ENCODE assay signal across 12 cellular contexts in genomic region chr5:143646961-143647360, GRCh38.
A peak's percentile ranks its signal among the peaks of the same experiment; 100 is the strongest.
DNase-seq lines count a peak whose midpoint lies in the region; ATAC-seq and TF ChIP-seq lines count a peak whose summit lies in the region.
"Had no signal": no experiment of that assay in that cellular context is flagged by ENCODE, and none has a peak within 500 bp of the region (broad histone marks: within the 10 kb centered on the region; RNA-seq: fewer than 3 reads in every experiment).

No MANE protein-coding gene starts in this region.

- H2BK5ac ChIP-seq in IMR-90 (ENCODE audit: low read depth, low read length, poor library complexity, severe bottlenecking) = peak overlapping the region; percentile 47

- CTCF ChIA-PET in Calu3 (lab: Charles Lee) (interaction anchor here (1.6 kb wide), 1 partner anchor 10 kb away, joined by 4 read pairs; no protein-coding TSS in a partner anchor), IMR-90 (lab: Yijun Ruan, JAX) (no interaction called here)

- no peak overlapping the region for H2AFZ ChIP-seq in IMR-90 (replicated peaks; ENCODE audit: low read length, poor library complexity)

- peak overlapping the region; percentile 27 to 36; a peak in 2 of 4 replicates for H4K8ac ChIP-seq in IMR-90 (ENCODE audit: low read depth in 2 of 2, low read length in 2 of 2)

- in situ Hi-C loops in IMR-90 (cut with MboI; ENCODE audit: low sequenced_read_pairs) = no loop called here

- no peak overlapping the region for H3K4me3 ChIP-seq in IMR-90 (ENCODE audit: insufficient read depth, low read depth, low read length)
- H3K4me3 ChIP-seq in mucosa of descending colon = no peak overlapping the region
- H3K4me3 ChIP-seq: SK-N-MC had no signal

- H3K23ac ChIP-seq in IMR-90 (ENCODE audit: low read depth, low read length) = peak overlapping the region; percentile 71; the same call in 1 of the 2 replicates

- peak overlapping the region; percentile 44; the same call in 1 of the 2 replicates for H3K4me2 ChIP-seq in IMR-90 (ENCODE audit: low read depth, low read length)

- H3K4ac ChIP-seq in IMR-90 (ENCODE audit: low read depth, low read length) = peak overlapping the region; percentile 44

- no peak overlapping the region for H2AK5ac ChIP-seq in IMR-90 (ENCODE audit: low read depth, low read length)

- H3K4me1 ChIP-seq in IMR-90 (ENCODE audit: control insufficient read depth, insufficient read depth, low read length) = peaks cover 15% of the 10 kb centered on the region
- no peaks in the 10 kb centered on the region for H3K4me1 ChIP-seq in mucosa of descending colon (ENCODE audit: low read depth)

- no peaks in the 10 kb centered on the region for H3K27me3 Mint-ChIP-seq in Calu3 (ENCODE audit: unreplicated experiment)
- peaks cover 4% of the 10 kb centered on the region for H3K27me3 Mint-ChIP-seq in nephron (ENCODE audit: low read depth)
- H3K27me3 Mint-ChIP-seq in stimulated activated naive CD8-positive, alpha-beta T cell treated with anti-CD3 and anti-CD28 coated beads, Interleukin-15, amount 100 ng/mL, for 72 hours = no peaks in the 10 kb centered on the region

- H4K20me1 ChIP-seq in IMR-90 (ENCODE audit: insufficient read depth, low read length) = no peaks in the 10 kb centered on the region

- peak overlapping the region; percentile 84; the same call in 1 of the 2 replicates for H4K91ac ChIP-seq in IMR-90 (ENCODE audit: insufficient read depth, low read depth, low read length)

- TF ChIP-seq RAD21 in IMR-90 (IDR thresholded peaks at IDR 0.05; ENCODE audit: low read length) = no peak

- no peak for TF ChIP-seq POLR2A in IMR-90 (IDR thresholded peaks at IDR 0.05; ENCODE audit: low read depth, low read length)

- H4K5ac ChIP-seq in IMR-90 (ENCODE audit: low read depth, low read length) = peak overlapping the region; percentile 9; the same call in 1 of the 2 replicates

- POLR2A ChIA-PET in IMR-90 (lab: Charles Lee; ENCODE audit: unreplicated experiment) = no interaction called here

- BruUV-seq in Calu3 (replicated peaks; lab: Mats Ljungman, UMichigan) (no TSS peak), IMR-90 (replicated peaks; lab: Mats Ljungman, UMichigan) (no TSS peak)

- H3K79me1 ChIP-seq in IMR-90 (ENCODE audit: low read depth in 1 of 2, low read length in 2 of 2) = no peaks in the 10 kb centered on the region

- H3K4me1 Mint-ChIP-seq in Calu3 (ENCODE audit: low read depth, unreplicated experiment) (peaks cover 12% of the 10 kb centered on the region), nephron (peaks cover 68% of the 10 kb centered on the region)
- peaks cover 3% of the 10 kb centered on the region for H3K4me1 Mint-ChIP-seq in stimulated activated naive CD8-positive, alpha-beta T cell treated with anti-CD3 and anti-CD28 coated beads, Interleukin-15, amount 100 ng/mL, for 72 hours
- H3K4me1 Mint-ChIP-seq: T-cell had no signal

- H3K14ac ChIP-seq in IMR-90 (replicated peaks; ENCODE audit: low read depth, low read length) = peak overlapping the region; percentile 66; the same call in 1 of the 2 replicates

- H3K27ac Mint-ChIP-seq in Calu3 (ENCODE audit: unreplicated experiment) = peak overlapping the region; percentile 31
- peak overlapping the region in 2 of 3 experiments; percentile 25 to 46 for H3K27ac Mint-ChIP-seq in nephron
- H3K27ac Mint-ChIP-seq in stimulated activated naive CD8-positive, alpha-beta T cell treated with anti-CD3 and anti-CD28 coated beads, Interleukin-15, amount 100 ng/mL, for 72 hours = no peak overlapping the region
- H3K27ac Mint-ChIP-seq: T-cell had no signal

- DNase-seq in Calu3 = no peak
- DNase-seq in IMR-90 = peak; percentile 21
- DNase-seq in NCI-H774 (lab: John Stamatoyannopoulos, UW) = peak; percentile 54
- no peak for DNase-seq in stimulated activated naive CD8-positive, alpha-beta T cell treated with anti-CD3 and anti-CD28 coated beads, Interleukin-15, amount 100 ng/mL, for 72 hours
- no peak for DNase-seq in DMS153 treated with DMSO at 0.1 percent for 48 hours (lab: John Stamatoyannopoulos, UW; ENCODE audit: unreplicated experiment)
- no peak for DNase-seq in mucosa of descending colon
- DNase-seq: AML-193, Kasumi-1, NCI-H524 treated with DMSO at 0.1 percent for 48 hours, T-cell had no signal

- no peaks in the 10 kb centered on the region for H3K27me3 ChIP-seq in IMR-90 (ENCODE audit: control insufficient read depth, insufficient read depth, low read length)

- WGBS in IMR-90 (ENCODE audit: extremely low coverage in 2 of 2, insufficient read length in 1 of 2), 2 experiments = 64% methylated on average over 7 of the region's 14 CpGs; no CpG with 5 or more reads in 1 of the 2 experiments

- H3K36me3 ChIP-seq in IMR-90 (ENCODE audit: control insufficient read depth, insufficient read depth, low read length) = no peaks in the 10 kb centered on the region
- H3K36me3 ChIP-seq in mucosa of descending colon (ENCODE audit: low read depth) = no peaks in the 10 kb centered on the region

- H3K9me3 ChIP-seq in IMR-90 (ENCODE audit: control insufficient read depth, insufficient read depth, low read length) (no peaks in the 10 kb centered on the region), mucosa of descending colon (no peaks in the 10 kb centered on the region)

- peak overlapping the region; percentile 42; the same call in 1 of the 3 replicates for H2BK15ac ChIP-seq in IMR-90 (ENCODE audit: low read depth, low read length)

- H2BK120ac ChIP-seq in IMR-90 (ENCODE audit: low read depth, low read length) = peak overlapping the region; percentile 85

- H3K9me3 Mint-ChIP-seq in Calu3 (ENCODE audit: low read depth, unreplicated experiment) (peaks cover 3% of the 10 kb centered on the region), nephron (no peaks in the 10 kb centered on the region)
- H3K9me3 Mint-ChIP-seq in stimulated activated naive CD8-positive, alpha-beta T cell treated with anti-CD3 and anti-CD28 coated beads, Interleukin-15, amount 100 ng/mL, for 72 hours = no peaks in the 10 kb centered on the region
- H3K9me3 Mint-ChIP-seq: T-cell had no signal

- H3K9me1 ChIP-seq in IMR-90 (ENCODE audit: insufficient read depth, low read length) = peaks cover 11% of the 10 kb centered on the region

- H2AK9ac ChIP-seq in IMR-90 (replicated peaks; ENCODE audit: low read depth, low read length, poor library complexity) = no peak overlapping the region

- H3K27ac ChIP-seq in IMR-90 (ENCODE audit: insufficient read depth, low read length) = no peak overlapping the region
- H3K27ac ChIP-seq: SK-N-MC had no signal

- intact Hi-C loops in Calu3 (cut with micrococcal nuclease; ENCODE audit: unreplicated experiment) = no loop called here
- intact Hi-C loops in IMR-90 (cut with micrococcal nuclease) = no loop called here
- intact Hi-C loops in mucosa of descending colon (cut with DNase I, micrococcal nuclease) = no loop called here

- ATAC-seq in IMR-90 (ENCODE audit: low read depth) (peak; percentile 67), mucosa of descending colon (no peak)
- ATAC-seq in stimulated activated naive CD8-positive, alpha-beta T cell treated with anti-CD3 and anti-CD28 coated beads, Interleukin-15, amount 100 ng/mL, for 72 hours = no peak
- ATAC-seq: T-cell had no signal

- no peaks in the 10 kb centered on the region for H3K36me3 Mint-ChIP-seq in Calu3 (ENCODE audit: insufficient read depth, unreplicated experiment)
- no peaks in the 10 kb centered on the region for H3K36me3 Mint-ChIP-seq in nephron (ENCODE audit: low read depth)
- H3K36me3 Mint-ChIP-seq: T-cell had no signal

- H2BK20ac ChIP-seq in IMR-90 (ENCODE audit: low read depth, low read length) = peak overlapping the region; percentile 84

- dilution Hi-C loops in IMR-90 (cut with HindIII; ENCODE audit: low sequenced_read_pairs, unreplicated experiment) = no loop called here

- H3K18ac ChIP-seq in IMR-90 (ENCODE audit: low read depth, low read length) = peak overlapping the region; percentile 43; the same call in 1 of the 2 replicates

- no peak overlapping the region for H3K56ac ChIP-seq in IMR-90 (ENCODE audit: extremely low read depth, insufficient read depth, low read length)

- no peak overlapping the region; the same call in 1 of the 2 replicates for H3K9ac ChIP-seq in IMR-90 (ENCODE audit: low read depth, low read length)

- TF ChIP-seq CTCF in Calu3 (IDR thresholded peaks at IDR 0.05; ENCODE audit: unreplicated experiment) = no peak
- TF ChIP-seq CTCF in IMR-90 (conservative IDR thresholded peaks at IDR 0.05; ENCODE audit: low read depth, low read length) = no peak
- no peak for TF ChIP-seq CTCF in nephron (IDR thresholded peaks at IDR 0.05; ENCODE audit: unreplicated experiment in 3 of 3)
- TF ChIP-seq CTCF in mucosa of descending colon (IDR thresholded peaks at IDR 0.05) = no peak

- H3K4me3 Mint-ChIP-seq in Calu3 (ENCODE audit: low read depth, unreplicated experiment) (no peak overlapping the region), nephron (no peak overlapping the region)
- no peak overlapping the region for H3K4me3 Mint-ChIP-seq in stimulated activated naive CD8-positive, alpha-beta T cell treated with anti-CD3 and anti-CD28 coated beads, Interleukin-15, amount 100 ng/mL, for 72 hours
- H3K4me3 Mint-ChIP-seq: T-cell had no signal

TF ChIP-seq in IMR-90, 13 proteins besides CTCF, POLR2A, EP300 and RAD21:
- TF ChIP-seq CEBPB (IDR thresholded peaks at IDR 0.05; ENCODE audit: low read depth, low read length) (no peak), BHLHE40 (IDR thresholded peaks at IDR 0.05; ENCODE audit: low read depth, low read length) (peak; percentile 84)

Comparison
In these comparisons a context has a peak if more than half of its experiments do, and no peak if none do; other contexts are left out.
1. DNase-seq: peak in IMR-90 (single experiment) and NCI-H774 (single experiment); none in Calu3 (single experiment), stimulated activated naive CD8-positive, alpha-beta T cell treated with anti-CD3 and anti-CD28 coated beads, Interleukin-15, amount 100 ng/mL, for 72 hours (0 of 2), DMS153 treated with DMSO at 0.1 percent for 48 hours (single experiment) and mucosa of descending colon (0 of 3).
2. H3K27ac Mint-ChIP-seq: peak in Calu3 (single experiment) and nephron (2 of 3); none in stimulated activated naive CD8-positive, alpha-beta T cell treated with anti-CD3 and anti-CD28 coated beads, Interleukin-15, amount 100 ng/mL, for 72 hours (0 of 2).